In the genomic region with DNA sequence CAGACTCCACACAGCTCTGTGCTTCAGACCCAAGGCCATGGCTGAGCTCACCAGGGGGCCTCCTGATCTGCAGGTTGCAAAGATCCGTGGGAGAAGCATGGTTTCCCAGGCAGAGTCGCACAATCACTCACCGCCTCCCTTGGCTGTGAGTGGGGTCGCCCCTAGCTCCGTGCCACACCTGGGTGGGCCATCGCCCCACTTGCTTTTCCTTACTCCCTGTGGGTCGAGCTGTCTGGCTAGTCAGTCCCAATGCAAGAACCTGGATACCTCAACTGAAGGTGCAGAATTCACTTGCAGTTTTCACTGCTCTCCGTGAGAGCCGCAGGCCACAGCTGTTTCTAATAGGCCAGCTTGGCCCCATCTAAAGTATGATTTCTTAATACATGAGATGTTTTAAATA, we compare ENCODE assay signal across 5 cellular contexts.
DNase-seq lines count a peak whose midpoint lies in the region; FAIRE-seq and TF ChIP-seq lines count a peak whose summit lies in the region.
"Not testable (repeated sequence)": the region's sequence is repeated elsewhere in the genome, so short reads cannot be mapped to it uniquely, and the experiment has no call there.

No MANE protein-coding gene starts in this region.

- not testable (repeated sequence) for FAIRE-seq in kidney (lab: Jason Lieb, UNC)

- not testable (repeated sequence) for H3K36me3 ChIP-seq in endodermal cell (ENCODE audit: control insufficient read depth, insufficient read depth, low read length); kidney (ENCODE audit: control insufficient read depth in 1 of 2, insufficient read depth in 2 of 2, low read length in 2 of 2)

- H3K27ac ChIP-seq in coronary artery; endodermal cell (ENCODE audit: low read depth, low read length); kidney (ENCODE audit: low read depth in 2 of 2, low read length in 2 of 2): not testable (repeated sequence)

- TF ChIP-seq CTCF in coronary artery (IDR thresholded peaks at IDR 0.05); endodermal cell (conservative IDR thresholded peaks at IDR 0.05); kidney (IDR thresholded peaks at IDR 0.05; ENCODE audit: borderline replicate concordance, extremely low read depth, insufficient read depth): not testable (repeated sequence)

- H3K4me3 Mint-ChIP-seq in activated CD4-positive, alpha-beta T cell treated with anti-CD3 and anti-CD28 coated beads, Interleukin-2, amount 10 ng/mL, durations not matched to agents 24 days and 14 days; endodermal cell: not testable (repeated sequence)

- H3K4me1 Mint-ChIP-seq in activated CD4-positive, alpha-beta T cell treated with anti-CD3 and anti-CD28 coated beads, Interleukin-2, amount 10 ng/mL, durations not matched to agents 24 days and 14 days; endodermal cell: not testable (repeated sequence)

- not testable (repeated sequence) for H3K4me3 ChIP-seq in coronary artery; endodermal cell (ENCODE audit: low read length); kidney (ENCODE audit: low read length in 2 of 2)

- not testable (repeated sequence) for H3K27me3 Mint-ChIP-seq in activated CD4-positive, alpha-beta T cell treated with anti-CD3 and anti-CD28 coated beads, Interleukin-2, amount 10 ng/mL, durations not matched to agents 24 days and 14 days; endodermal cell (ENCODE audit: insufficient read depth)

- not testable (repeated sequence) for H3K27ac Mint-ChIP-seq in activated CD4-positive, alpha-beta T cell treated with anti-CD3 and anti-CD28 coated beads, Interleukin-2, amount 10 ng/mL, durations not matched to agents 24 days and 14 days; endodermal cell

- H3K9ac ChIP-seq in endodermal cell (ENCODE audit: extremely low read depth, low read length, poor library complexity, severe bottlenecking); kidney (ENCODE audit: low read length in 2 of 2): not testable (repeated sequence)

- peak; percentile 44 for DNase-seq in activated CD4-positive, alpha-beta T cell treated with anti-CD3 and anti-CD28 coated beads, Interleukin-2, amount 10 ng/mL, durations not matched to agents 24 days and 14 days
- peak; percentile 11 for DNase-seq in coronary artery (ENCODE audit: low spot score)
- DNase-seq in endodermal cell: peak; percentile 35
- DNase-seq in kidney: peak; percentile 39
- DNase-seq in mesenteric fat pad (ENCODE audit: low spot score): peak; percentile 87

- not testable (repeated sequence) for H3K9me3 Mint-ChIP-seq in activated CD4-positive, alpha-beta T cell treated with anti-CD3 and anti-CD28 coated beads, Interleukin-2, amount 10 ng/mL, durations not matched to agents 24 days and 14 days; endodermal cell

- not testable (repeated sequence) for H3K4me1 ChIP-seq in endodermal cell (ENCODE audit: control insufficient read depth, insufficient read depth, low read length); kidney (ENCODE audit: control insufficient read depth in 1 of 2, insufficient read depth in 1 of 2, low read depth in 1 of 2, low read length in 2 of 2)

- intact Hi-C loops in activated CD4-positive, alpha-beta T cell treated with anti-CD3 and anti-CD28 coated beads, Interleukin-2, amount 10 ng/mL, durations not matched to agents 24 days and 14 days (cut with micrococcal nuclease); kidney (cut with DNase I): not testable (repeated sequence)

- not testable (repeated sequence) for H3K9me3 ChIP-seq in endodermal cell (ENCODE audit: control insufficient read depth, low read length); kidney (ENCODE audit: control insufficient read depth in 1 of 2, low read length in 2 of 2)

- not testable (repeated sequence) for H3K27me3 ChIP-seq in endodermal cell (ENCODE audit: control insufficient read depth, insufficient read depth, low read length, poor library complexity, severe bottlenecking)

- not testable (repeated sequence) for H3K36me3 Mint-ChIP-seq in activated CD4-positive, alpha-beta T cell treated with anti-CD3 and anti-CD28 coated beads, Interleukin-2, amount 10 ng/mL, durations not matched to agents 24 days and 14 days (ENCODE audit: low read depth); endodermal cell (ENCODE audit: low read depth)

- WGBS in endodermal cell (ENCODE audit: insufficient coverage in 1 of 2, insufficient read length in 1 of 2), 2 experiments: 87 to 88% methylated on average over 4 to 9 of the region's 9 CpGs

Comparison
In these comparisons a context has a peak if more than half of its experiments do, and no peak if none do; other contexts are left out.
1. DNase-seq: peak in every context shown above with its lines; median percentile 87 in mesenteric fat pad; 44 in activated CD4-positive, alpha-beta T cell treated with anti-CD3 and anti-CD28 coated beads, Interleukin-2, amount 10 ng/mL, durations not matched to agents 24 days and 14 days; 39 in kidney; 35 in endodermal cell; 11 in coronary artery.